26 cellular contexts compared by ENCODE assay signal in genomic region chr22:17411213-17411612, GRCh38. TPM values are rescaled to one million over a fixed set of nuclear protein-coding genes. Genes with fewer than 3 reads are reported as not detected.
A peak's percentile ranks its signal among the peaks of the same experiment; 100 is the strongest.
DNase-seq lines count a peak whose midpoint lies in the region; TF ChIP-seq lines count a peak whose summit lies in the region.
"Had no signal": no experiment of that assay in that cellular context is flagged by ENCODE, and none has a peak within 500 bp of the region (broad histone marks: within the 10 kb centered on the region; RNA-seq: fewer than 3 reads in every experiment).

No MANE protein-coding gene starts in this region.

- H3K4me3 Mint-ChIP-seq in endodermal cell, result no peak overlapping the region
- H3K4me3 Mint-ChIP-seq: activated CD4-positive, alpha-beta memory T cell treated with anti-CD3 and anti-CD28 coated beads for 36 hours; IgD-negative memory B cell had no signal

- WGBS in endodermal cell (ENCODE audit: insufficient coverage in 1 of 2, insufficient read length in 1 of 2), 2 experiments, result 93 to 94% methylated on average over 2 to 3 of the region's 3 CpGs

- no peaks in the 10 kb centered on the region for H3K9me3 Mint-ChIP-seq in endodermal cell
- H3K9me3 Mint-ChIP-seq: activated CD4-positive, alpha-beta memory T cell treated with anti-CD3 and anti-CD28 coated beads for 36 hours; IgD-negative memory B cell had no signal

- peaks cover 49% of the 10 kb centered on the region for H3K4me1 Mint-ChIP-seq in endodermal cell
- H3K4me1 Mint-ChIP-seq: IgD-negative memory B cell had no signal

- no peaks in the 10 kb centered on the region for H3K9me3 ChIP-seq in endodermal cell (ENCODE audit: control insufficient read depth, low read length)
- H3K9me3 ChIP-seq: A549, Caco-2, sigmoid colon, SK-N-SH, thoracic aorta had no signal

- DNase-seq in Ammon's horn (ENCODE audit: low spot score) (peak; percentile 61), NCI-H446 (lab: John Stamatoyannopoulos, UW) (peak; percentile 80 to 96), endodermal cell (no peak), iris pigment epithelial cell (ENCODE audit: low read depth) (peak; percentile 45), NCI-H1048 (lab: John Stamatoyannopoulos, UW) (no peak), GF-D8 (lab: John Stamatoyannopoulos, UW) (no peak), OCI-M1 (lab: John Stamatoyannopoulos, UW) (no peak), CD1c-positive myeloid dendritic cell (ENCODE audit: extremely low spot score) (no peak)
- DNase-seq: activated CD4-positive, alpha-beta memory T cell treated with anti-CD3 and anti-CD28 coated beads for 36 hours; activated CD4-positive, CD25-positive, alpha-beta regulatory T cell; activated gamma-delta T cell; Caco-2; central memory CD4-positive, alpha-beta T cell; effector CD4-positive, alpha-beta T cell; NCI-H1436; NCI-H226; NK-92 treated with Interleukin-12 subunit alpha and Interleukin-12 subunit beta, amount 100 ng/mL, for 24 hours; occipital lobe; sigmoid colon; SK-N-SH had no signal

- no peak overlapping the region for H3K27ac ChIP-seq in endodermal cell (ENCODE audit: low read depth, low read length)
- H3K27ac ChIP-seq: A549, sigmoid colon, thoracic aorta had no signal

- no peaks in the 10 kb centered on the region for H3K4me1 ChIP-seq in endodermal cell (ENCODE audit: control insufficient read depth, insufficient read depth, low read length)
- H3K4me1 ChIP-seq: A549, Caco-2, sigmoid colon had no signal

- H3K9ac ChIP-seq in endodermal cell (ENCODE audit: extremely low read depth, low read length, poor library complexity, severe bottlenecking), result no peak overlapping the region
- H3K9ac ChIP-seq: SK-N-SH had no signal

- H3K4me3 ChIP-seq in endodermal cell (ENCODE audit: low read length), result no peak overlapping the region
- H3K4me3 ChIP-seq: A549, lung, sigmoid colon, thoracic aorta had no signal

- peak overlapping the region; percentile 6 for H3K27ac Mint-ChIP-seq in endodermal cell
- H3K27ac Mint-ChIP-seq: activated CD4-positive, alpha-beta memory T cell treated with anti-CD3 and anti-CD28 coated beads for 36 hours; IgD-negative memory B cell had no signal

- H3K36me3 Mint-ChIP-seq in endodermal cell (ENCODE audit: low read depth), result no peaks in the 10 kb centered on the region
- H3K36me3 Mint-ChIP-seq: activated CD4-positive, alpha-beta memory T cell treated with anti-CD3 and anti-CD28 coated beads for 36 hours; IgD-negative memory B cell had no signal

- H3K27me3 ChIP-seq in endodermal cell (ENCODE audit: control insufficient read depth, insufficient read depth, low read length, poor library complexity, severe bottlenecking), result no peaks in the 10 kb centered on the region
- H3K27me3 ChIP-seq: sigmoid colon had no signal

- no peaks in the 10 kb centered on the region for H3K36me3 ChIP-seq in endodermal cell (ENCODE audit: control insufficient read depth, insufficient read depth, low read length)
- H3K36me3 ChIP-seq: sigmoid colon, thoracic aorta had no signal

- no peaks in the 10 kb centered on the region for H3K27me3 Mint-ChIP-seq in endodermal cell (ENCODE audit: insufficient read depth)
- H3K27me3 Mint-ChIP-seq: activated CD4-positive, alpha-beta memory T cell treated with anti-CD3 and anti-CD28 coated beads for 36 hours had no signal

- no peak for TF ChIP-seq CTCF in endodermal cell (conservative IDR thresholded peaks at IDR 0.05)

RNA-seq across cellular contexts. Expression of gene CECR2, which starts 42.0 kb away (rescaled TPM):
- total RNA-seq in endodermal cell, result 100 to 1,000 TPM in 1 of 2 donors, 10 to 100 TPM in 1; 98.9 to 105 TPM
- 32.6 TPM for polyA plus RNA-seq in endodermal cell (2013, experiment 1 of 2)
- 31.3 TPM for polyA plus RNA-seq in endodermal cell (2013, experiment 2 of 2)
- total RNA-seq: activated CD4-positive, alpha-beta memory T cell treated with anti-CD3 and anti-CD28 coated beads for 36 hours; MCF 10A had no signal
- polyA plus RNA-seq: BJ, IgD-negative memory B cell, SK-N-SH had no signal

Comparison
In these comparisons a context has a peak if more than half of its experiments do, and no peak if none do; other contexts are left out.
1. DNase-seq: peak in Ammon's horn (single experiment), NCI-H446 (2 of 2) and iris pigment epithelial cell (single experiment); none in endodermal cell (single experiment), NCI-H1048 (single experiment), GF-D8 (single experiment), OCI-M1 (single experiment) and CD1c-positive myeloid dendritic cell (single experiment).